In genomic region chr2:238290715-238291549, GRCh38 we compare ENCODE assay signal across 1 cellular context.
TF ChIP-seq lines count a peak whose summit lies in the region.

No MANE protein-coding gene starts in this region.

TF ChIP-seq in HEK293, 187 proteins besides CTCF, POLR2A, EP300 and RAD21 (continued from another document):
- no peak for TF ChIP-seq ZBTB8A (tag by site-specific recombination; IDR thresholded peaks at IDR 0.05)
- TF ChIP-seq ZNF223 (tag by site-specific recombination; IDR thresholded peaks at IDR 0.05), result no peak
- TF ChIP-seq ZNF121 (tag by site-specific recombination; IDR thresholded peaks at IDR 0.05), result no peak
- peak; percentile 87 for TF ChIP-seq KLF1 (tag by site-specific recombination; IDR thresholded peaks at IDR 0.05)
- no peak for TF ChIP-seq AEBP2 (tag by site-specific recombination; IDR thresholded peaks at IDR 0.05; ENCODE audit: borderline replicate concordance)
- no peak for TF ChIP-seq ZNF366 (tag by site-specific recombination; conservative IDR thresholded peaks at IDR 0.05)
- TF ChIP-seq REST (tag by site-specific recombination; IDR thresholded peaks at IDR 0.05), result no peak
- TF ChIP-seq ZSCAN4 (tag by site-specific recombination; IDR thresholded peaks at IDR 0.05), result no peak
- peak; percentile 85 for TF ChIP-seq EGR2 (tag by site-specific recombination; IDR thresholded peaks at IDR 0.05; ENCODE audit: low read depth)
- TF ChIP-seq PRDM10 (tag by site-specific recombination; IDR thresholded peaks at IDR 0.05), result no peak
- no peak for TF ChIP-seq ZNF280D (tag by site-specific recombination; IDR thresholded peaks at IDR 0.05)
- TF ChIP-seq YY2 (tag by site-specific recombination; IDR thresholded peaks at IDR 0.05), result no peak
- TF ChIP-seq ZNF202 (tag by site-specific recombination; IDR thresholded peaks at IDR 0.05; ENCODE audit: borderline replicate concordance), result no peak
- no peak for TF ChIP-seq ZBTB1 (tag by site-specific recombination; IDR thresholded peaks at IDR 0.05)
- TF ChIP-seq GLIS1 (tag by site-specific recombination; IDR thresholded peaks at IDR 0.05), result peak; percentile 27; the same call in 1 of the 2 replicates
- no peak for TF ChIP-seq GLIS2 (tag by site-specific recombination; IDR thresholded peaks at IDR 0.05)
- no peak for TF ChIP-seq ZSCAN23 (tag by site-specific recombination; IDR thresholded peaks at IDR 0.05)
